In the genomic region with DNA sequence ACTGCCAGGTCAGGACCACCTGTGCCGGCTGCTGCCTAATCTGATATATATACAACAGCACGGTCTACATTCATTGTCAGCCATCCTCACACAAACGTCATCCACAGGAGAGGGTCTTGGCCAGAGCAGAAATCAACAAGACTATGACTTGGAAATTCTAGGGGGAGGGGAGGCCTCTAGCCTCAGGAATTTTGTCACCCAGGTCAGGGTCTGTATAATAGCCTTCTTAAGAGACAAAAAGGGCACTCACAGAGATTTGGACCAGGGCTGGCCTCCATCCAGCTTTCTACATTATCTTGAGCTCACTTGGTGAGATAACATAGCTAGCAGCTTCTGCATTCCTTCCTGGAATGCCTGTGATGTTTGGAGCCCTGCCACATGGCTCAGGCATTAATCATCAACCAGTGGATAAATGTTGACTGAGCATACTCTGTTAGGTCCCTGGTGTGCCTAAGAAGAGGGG, we compare ENCODE assay signal across 11 cellular contexts. TPM values are rescaled to one million over a fixed set of nuclear protein-coding genes. Genes with fewer than 3 reads are reported as not detected.
DNase-seq lines count a peak whose midpoint lies in the region; ATAC-seq and TF ChIP-seq lines count a peak whose summit lies in the region.
"Had no signal": no experiment of that assay in that cellular context is flagged by ENCODE, and none has a peak within 500 bp of the region (broad histone marks: within the 10 kb centered on the region; RNA-seq: fewer than 3 reads in every experiment).

No MANE protein-coding gene starts in this region.

- H3K4me3 Mint-ChIP-seq in T-helper 17 cell, result no peak overlapping the region
- H3K4me3 Mint-ChIP-seq: activated naive CD4-positive, alpha-beta T cell treated with anti-CD3 and anti-CD28 coated beads for 36 hours; CD14-positive monocyte; H9 had no signal

- no peak for TF ChIP-seq POLR2A in right lobe of liver (IDR thresholded peaks at IDR 0.05)

- peak; percentile 95 to 99 (median 98) for ATAC-seq in right lobe of liver
- no peak for ATAC-seq in T-helper 17 cell

- TF ChIP-seq CTCF in right lobe of liver (IDR thresholded peaks at IDR 0.05), result no peak

- DNase-seq in ACHN (peak; percentile 91), NCI-H2196 (lab: John Stamatoyannopoulos, UW; ENCODE audit: unreplicated experiment) (peak; percentile 48), dermis microvascular lymphatic vessel endothelial cell (ENCODE audit: low read depth in 2 of 2) (peak; percentile 72 to 92), right lobe of liver (peak; percentile 84 to 88 (median 85)), NCI-H187 (lab: John Stamatoyannopoulos, UW) (no peak), T-helper 17 cell (no peak), substantia nigra (lab: John Stamatoyannopoulos, UW) (no peak)
- DNase-seq in central memory CD4-positive, alpha-beta T cell, result no peak
- DNase-seq: activated naive CD4-positive, alpha-beta T cell treated with anti-CD3 and anti-CD28 coated beads for 36 hours; H9 had no signal

- H3K27me3 Mint-ChIP-seq in T-helper 17 cell, result peaks cover 57% of the 10 kb centered on the region

- H3K27ac Mint-ChIP-seq in T-helper 17 cell, result no peak overlapping the region
- H3K27ac Mint-ChIP-seq: activated naive CD4-positive, alpha-beta T cell treated with anti-CD3 and anti-CD28 coated beads for 36 hours; CD14-positive monocyte; H9 had no signal

- H3K27ac ChIP-seq in right lobe of liver (no peak overlapping the region), substantia nigra (ENCODE audit: low read depth, low read length, poor library complexity, severe bottlenecking) (no peak overlapping the region)

- no CpG with 5 or more reads among the region's 3 CpGs for WGBS in right lobe of liver (ENCODE audit: insufficient coverage, low coverage, low lambda C conversion rate, missing lambda C conversion rate)

- intact Hi-C loops in right lobe of liver (cut with DNase I), result no loop called here

- H3K9me3 ChIP-seq in right lobe of liver, result no peaks in the 10 kb centered on the region
- no peaks in the 10 kb centered on the region for H3K9me3 ChIP-seq in T-helper 17 cell (ENCODE audit: control insufficient read depth, low read length, poor library complexity, severe bottlenecking)

- in situ Hi-C loops in ACHN (cut with HindIII; ENCODE audit: low pct_ligation_motif_present, low pct_unique_long_range_greater_than_20kb, low sequenced_read_pairs), result no loop called here

- H3K36me3 ChIP-seq in right lobe of liver, result no peaks in the 10 kb centered on the region

- peaks cover 2% of the 10 kb centered on the region for H3K36me3 Mint-ChIP-seq in T-helper 17 cell (ENCODE audit: low read depth)
- H3K36me3 Mint-ChIP-seq: CD14-positive monocyte had no signal

- H3K27me3 ChIP-seq in right lobe of liver, result no peaks in the 10 kb centered on the region

- peaks cover 0 to 13% (median 6%) of the 10 kb centered on the region in 4 donors for H3K4me1 ChIP-seq in right lobe of liver

- H3K4me1 Mint-ChIP-seq in T-helper 17 cell, result peaks cover 2% of the 10 kb centered on the region

- H3K4me3 ChIP-seq in right lobe of liver, result no peak overlapping the region

RNA-seq across cellular contexts. Expression of gene CTIF, which starts 50.4 kb away (rescaled TPM):
- total RNA-seq in dermis microvascular lymphatic vessel endothelial cell, result 12.6 and 18.0 TPM in 2 replicates
- total RNA-seq in right lobe of liver, result 10 to 100 TPM; 29.0 to 60.6 (median 43.1) TPM
- 1 to 10 TPM; 6.1 to 7.3 TPM for total RNA-seq in T-helper 17 cell

Comparison
In these comparisons a context has a peak if more than half of its experiments do, and no peak if none do; other contexts are left out.
1. DNase-seq: peak in ACHN (single experiment), NCI-H2196 (single experiment), dermis microvascular lymphatic vessel endothelial cell (2 of 2) and right lobe of liver (3 of 3); none in central memory CD4-positive, alpha-beta T cell (single experiment), NCI-H187 (0 of 2), T-helper 17 cell (0 of 3) and substantia nigra (0 of 49).